8 cellular contexts compared by ENCODE assay signal in the genomic region with DNA sequence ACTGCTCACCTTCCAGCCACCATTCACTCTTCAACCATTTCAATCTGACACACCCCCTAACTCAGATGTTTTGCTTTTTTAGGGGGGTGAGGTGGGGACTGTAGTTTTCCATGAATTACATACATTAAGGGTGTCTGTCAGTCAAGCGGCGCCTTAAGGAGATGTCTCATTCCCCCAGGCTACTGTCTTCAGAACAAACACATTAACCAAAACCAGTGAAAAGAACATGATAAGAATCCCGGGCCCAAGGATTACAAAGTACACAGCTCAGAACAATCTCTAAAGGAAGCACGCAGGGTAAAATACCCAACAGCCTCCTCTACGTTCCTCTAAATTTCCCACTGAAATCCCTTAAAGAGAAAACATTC.
DNase-seq lines count a peak whose midpoint lies in the region; ATAC-seq and TF ChIP-seq lines count a peak whose summit lies in the region.

No MANE protein-coding gene starts in this region.

- no peak for TF ChIP-seq CTCF in DOHH2 (IDR thresholded peaks at IDR 0.05; ENCODE audit: low read depth, low read length, poor library complexity, severe bottlenecking)

- H3K4me3 ChIP-seq in DOHH2 (ENCODE audit: low read length) (peak overlapping the region; percentile 90), MG63 (peak overlapping the region; percentile 73), ectodermal cell (ENCODE audit: insufficient read depth, low read depth, low read length) (peak overlapping the region; percentile 69)
- peak overlapping the region; percentile 86 for H3K4me3 ChIP-seq in naive thymus-derived CD4-positive, alpha-beta T cell (ENCODE audit: low read length)

- POLR2A ChIA-PET in naive thymus-derived CD4-positive, alpha-beta T cell (lab: Charles Lee): interaction anchor here (0.6 to 5.1 kb wide), 18 partner anchors 10 to 270 kb away, joined by 3 to 114 read pairs (median 4); a partner anchor contains a TSS

- H3K9me3 Mint-ChIP-seq in naive thymus-derived CD4-positive, alpha-beta T cell: no peaks in the 10 kb centered on the region

- no peaks in the 10 kb centered on the region for H3K9me2 ChIP-seq in DOHH2 (replicated peaks; ENCODE audit: control insufficient read depth, low read length)

- H3K36me3 Mint-ChIP-seq in naive thymus-derived CD4-positive, alpha-beta T cell: peaks cover 0 to 3% (median 0%) of the 10 kb centered on the region in 5 donors

- H3K36me3 ChIP-seq in DOHH2 (ENCODE audit: control insufficient read depth, low read length) (no peaks in the 10 kb centered on the region), MG63 (no peaks in the 10 kb centered on the region), ectodermal cell (ENCODE audit: control insufficient read depth, insufficient read depth, low read length) (no peaks in the 10 kb centered on the region)
- peaks cover 0 to 3% (median 0%) of the 10 kb centered on the region in 3 experiments for H3K36me3 ChIP-seq in naive thymus-derived CD4-positive, alpha-beta T cell (ENCODE audit: control insufficient read depth in 2 of 3, insufficient read depth in 3 of 3, low read length in 3 of 3)

- H4K20me1 ChIP-seq in DOHH2 (ENCODE audit: control insufficient read depth, insufficient read depth, low read depth, low read length): no peaks in the 10 kb centered on the region

- H3K27me3 ChIP-seq in DOHH2 (ENCODE audit: control insufficient read depth, low read length): no peaks in the 10 kb centered on the region
- no peaks in the 10 kb centered on the region for H3K27me3 ChIP-seq in MG63
- no peaks in the 10 kb centered on the region for H3K27me3 ChIP-seq in ectodermal cell (ENCODE audit: control insufficient read depth, insufficient read depth, low read length, poor library complexity, severe bottlenecking)
- no peaks in the 10 kb centered on the region for H3K27me3 ChIP-seq in naive thymus-derived CD4-positive, alpha-beta T cell (ENCODE audit: control insufficient read depth in 2 of 2, insufficient read depth in 2 of 2, low read length in 2 of 2)

- CTCF ChIA-PET in naive thymus-derived CD4-positive, alpha-beta T cell (lab: Charles Lee): interaction anchor here (1.3 to 2.4 kb wide), 2 partner anchors 74 to 273 kb away, joined by 3 to 10 read pairs; no protein-coding TSS in a partner anchor

- no peak for DNase-seq in MG63
- DNase-seq in naive thymus-derived CD4-positive, alpha-beta T cell: peak in 1 of 9 donors; percentile 7
- DNase-seq in central memory CD4-positive, alpha-beta T cell: no peak
- DNase-seq in occipital lobe (lab: John Stamatoyannopoulos, UW): no peak
- DNase-seq in NCI-H2107 treated with DMSO at 0.1 percent for 48 hours (lab: John Stamatoyannopoulos, UW; ENCODE audit: unreplicated experiment): no peak

- peak overlapping the region; percentile 93 for H3K4me2 ChIP-seq in DOHH2 (ENCODE audit: low read length)

- peaks cover 6% of the 10 kb centered on the region; the same call in 1 of the 2 replicates for H3K79me2 ChIP-seq in DOHH2 (ENCODE audit: control insufficient read depth, low read length)

- no peak for TF ChIP-seq POLR2A in GM18505 (IDR thresholded peaks at IDR 0.05; ENCODE audit: borderline replicate concordance, extremely low read depth, insufficient read depth, insufficient read length)

- H3K9me3 ChIP-seq in DOHH2 (ENCODE audit: control insufficient read depth, insufficient read depth, low read length) (no peaks in the 10 kb centered on the region), MG63 (no peaks in the 10 kb centered on the region), ectodermal cell (ENCODE audit: control insufficient read depth, low read length) (no peaks in the 10 kb centered on the region)
- no peaks in the 10 kb centered on the region for H3K9me3 ChIP-seq in naive thymus-derived CD4-positive, alpha-beta T cell (ENCODE audit: control insufficient read depth in 2 of 3, low read length in 3 of 3)

- H3K27ac Mint-ChIP-seq in naive thymus-derived CD4-positive, alpha-beta T cell: peak overlapping the region; percentile 90 to 100 (median 99)

- H3K27ac ChIP-seq in DOHH2 (ENCODE audit: low read depth, low read length): peak overlapping the region; percentile 65
- H3K27ac ChIP-seq in ectodermal cell (ENCODE audit: insufficient read depth, low read depth, low read length, poor library complexity, severe bottlenecking): no peak overlapping the region
- H3K27ac ChIP-seq in naive thymus-derived CD4-positive, alpha-beta T cell (ENCODE audit: low read depth, low read length): peak overlapping the region; percentile 97

- H3K4me3 Mint-ChIP-seq in naive thymus-derived CD4-positive, alpha-beta T cell: peak overlapping the region; percentile 83 to 99 (median 95)

- peaks cover 20% of the 10 kb centered on the region for H3F3A ChIP-seq in DOHH2 (ENCODE audit: control insufficient read depth, insufficient read depth)

- H3K4me1 ChIP-seq in DOHH2 (ENCODE audit: control insufficient read depth, low read length): peaks cover 49% of the 10 kb centered on the region
- H3K4me1 ChIP-seq in ectodermal cell (ENCODE audit: control insufficient read depth, insufficient read depth, low read length): peaks cover 6% of the 10 kb centered on the region
- H3K4me1 ChIP-seq in naive thymus-derived CD4-positive, alpha-beta T cell (ENCODE audit: control insufficient read depth in 2 of 2, insufficient read depth in 2 of 2, low read length in 2 of 2): peaks cover 22 to 25% of the 10 kb centered on the region in 2 donors

- peak; percentile 23 for ATAC-seq in naive thymus-derived CD4-positive, alpha-beta T cell
- ATAC-seq in GM18505 (IDR thresholded peaks at IDR 0.05; ENCODE audit: unreplicated experiment): no peak

- no peaks in the 10 kb centered on the region for H3K27me3 Mint-ChIP-seq in naive thymus-derived CD4-positive, alpha-beta T cell

- intact Hi-C loops in naive thymus-derived CD4-positive, alpha-beta T cell (cut with micrococcal nuclease): loop anchor here (1.0 to 10.0 kb wide), 22 partner anchors 63 to 1665 kb away; a partner anchor contains a TSS

- WGBS in ectodermal cell, 2 experiments: 29 to 35% methylated on average over 5 of the region's 5 CpGs

- H3K4me1 Mint-ChIP-seq in naive thymus-derived CD4-positive, alpha-beta T cell: peaks cover 34 to 59% (median 47%) of the 10 kb centered on the region in 7 donors
